Comparison of ENCODE assay signal across 8 cellular contexts in genomic region chr4:76949293-76950051, GRCh38.
DNase-seq lines count a peak whose midpoint lies in the region; TF ChIP-seq lines count a peak whose summit lies in the region.

SEPTIN11 (plus strand) TSS chr4:76949752; CDS start chr4:76949904, 152 bp downstream.

- H3K4me2 ChIP-seq in MM.1S (ENCODE audit: low read depth, low read length) = peak within 1 kb of the TSS; percentile 98

- H3K4me1 ChIP-seq in MM.1S (ENCODE audit: low read length) (peaks cover 10% of the 10 kb centered on the region), neuron (ENCODE audit: insufficient read depth, low read length) (peaks cover 33% of the 10 kb centered on the region)

- H3K27me3 ChIP-seq in MM.1S (replicated peaks; ENCODE audit: insufficient read depth, low read length) (no peaks in the 10 kb centered on the region), neuron (ENCODE audit: insufficient read depth, low read length) (no peaks in the 10 kb centered on the region)

- no peaks in the 10 kb centered on the region for H3F3A ChIP-seq in MM.1S (ENCODE audit: insufficient read depth, low read length)

- DNase-seq in GDM1 (lab: John Stamatoyannopoulos, UW) (peak; percentile 81), HCEC 1CT (peak; percentile 87), MM.1S (peak; percentile 87), SIG-M5 treated with dmso at 0.1 percent for 504 hours (lab: John Stamatoyannopoulos, UW; ENCODE audit: unreplicated experiment) (peak; percentile 82), foreskin fibroblast (peak; percentile 95 to 99), stromal cell of bone marrow (ENCODE audit: low read depth) (peak; percentile 92)
- peak; percentile 75 for DNase-seq in activated gamma-delta T cell treated with anti-CD3 and anti-CD28 coated beads, Interleukin-2, amount 50 U/mL, for 16 hours (ENCODE audit: low read depth)

- H4K20me1 ChIP-seq in MM.1S (ENCODE audit: insufficient read depth, low read length) = no peaks in the 10 kb centered on the region

- no peaks in the 10 kb centered on the region for H3K9me3 ChIP-seq in MM.1S (replicated peaks; ENCODE audit: insufficient read depth, low read length)
- H3K9me3 ChIP-seq in neuron (ENCODE audit: low read length) = no peaks in the 10 kb centered on the region

- H3K4me3 ChIP-seq in MM.1S (ENCODE audit: low read length) (peak within 1 kb of the TSS; percentile 98), foreskin fibroblast (ENCODE audit: low read depth in 1 of 2, low read length in 2 of 2) (peak within 1 kb of the TSS; percentile 71 to 94), neuron (ENCODE audit: low read length) (peak within 1 kb of the TSS; percentile 94)

- no peaks in the 10 kb centered on the region for H3K36me3 ChIP-seq in MM.1S (replicated peaks; ENCODE audit: insufficient read depth, low read length)
- peaks cover 2% of the 10 kb centered on the region for H3K36me3 ChIP-seq in neuron (ENCODE audit: insufficient read depth, low read length)

- H3K27ac ChIP-seq in MM.1S (ENCODE audit: low read length) = no peak within 1 kb of the TSS

- H3K9ac ChIP-seq in MM.1S (ENCODE audit: low read length) = peak within 1 kb of the TSS; percentile 70

- no peaks in the 10 kb centered on the region for H3K9me2 ChIP-seq in MM.1S (replicated peaks; ENCODE audit: insufficient read depth, low read length)

- H3K79me2 ChIP-seq in MM.1S (ENCODE audit: low read length) = peaks cover 43% of the 10 kb centered on the region

- TF ChIP-seq CTCF in MM.1S (IDR thresholded peaks at IDR 0.05; ENCODE audit: low read length) = no peak
- TF ChIP-seq CTCF in foreskin fibroblast (IDR thresholded peaks at IDR 0.05; ENCODE audit: low read depth, low read length) = no peak

- peak within 1 kb of the TSS; percentile 95 for H2AFZ ChIP-seq in MM.1S (ENCODE audit: low read length)
- H2AFZ ChIP-seq in neuron (ENCODE audit: low read depth, low read length) = peak within 1 kb of the TSS; percentile 78
